ENCODE assay signal across 1 cellular context in the genomic region with DNA sequence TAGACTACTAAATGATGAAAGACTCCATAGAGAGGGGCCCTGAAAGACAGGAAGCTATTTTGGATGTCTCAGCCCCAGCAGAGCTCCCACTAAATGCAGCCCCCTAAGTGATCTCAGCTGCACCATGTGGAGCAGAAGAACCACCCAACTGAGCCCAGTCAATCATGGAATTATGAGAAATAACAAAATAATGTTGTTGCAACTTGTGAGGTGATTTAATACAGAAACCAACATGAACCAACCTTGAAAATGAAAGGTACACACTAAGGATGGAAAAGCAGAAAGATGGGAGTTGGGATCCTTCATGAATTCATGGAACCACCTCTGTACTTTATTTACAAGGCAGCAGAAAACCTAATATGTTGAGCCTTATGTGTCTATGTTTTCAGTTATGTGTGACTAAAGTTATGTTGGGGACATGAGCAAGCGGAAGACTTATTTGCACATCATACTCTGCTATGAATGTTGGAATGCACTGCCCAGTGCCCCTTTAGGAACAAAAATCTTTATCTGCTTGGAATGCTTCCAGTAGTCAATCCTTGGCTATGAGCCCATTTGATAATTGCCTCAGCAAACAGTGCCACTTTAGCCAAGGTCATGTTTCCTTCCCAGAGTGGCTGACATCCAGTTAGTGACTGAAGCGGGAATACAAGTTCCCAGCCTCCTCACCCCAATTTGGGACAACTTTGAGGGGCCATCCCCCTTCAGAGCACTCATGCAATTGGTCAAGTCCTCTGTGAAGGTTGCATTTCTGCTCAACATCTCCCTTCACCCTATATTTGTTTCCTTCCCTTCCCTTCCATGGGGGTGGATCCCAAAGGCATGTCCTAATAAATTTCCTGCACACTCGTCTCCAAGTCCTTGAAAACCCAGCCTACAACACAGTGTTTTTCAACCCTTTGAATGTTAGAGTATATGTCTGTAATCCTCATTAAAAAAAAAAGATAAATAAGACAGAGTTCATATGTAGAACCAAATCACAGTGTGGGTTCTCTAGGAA.
TF ChIP-seq lines count a peak whose summit lies in the region.

No MANE protein-coding gene starts in this region.

TF ChIP-seq in HepG2, 621 proteins besides CTCF, POLR2A, EP300 and RAD21 (continued from another document and continues in another):
- TF ChIP-seq PRDM15 (CRISPR knock-in tag; IDR thresholded peaks at IDR 0.05), result no peak
- TF ChIP-seq ZNF883 (CRISPR knock-in tag; IDR thresholded peaks at IDR 0.05; ENCODE audit: not compliant biosample characterization), result no peak
- no peak for TF ChIP-seq ZNF672 (CRISPR knock-in tag; IDR thresholded peaks at IDR 0.05)
- peak; percentile 98 for TF ChIP-seq AHDC1 (CRISPR knock-in tag; IDR thresholded peaks at IDR 0.05; ENCODE audit: borderline replicate concordance)
- TF ChIP-seq RBFOX2 (IDR thresholded peaks at IDR 0.05; ENCODE audit: low read depth, low read length), result peak; percentile 47; the same call in 1 of the 2 replicates
- peak; percentile 61; the same call in 1 of the 2 replicates for TF ChIP-seq ZBTB21 (CRISPR knock-in tag; IDR thresholded peaks at IDR 0.05)
- TF ChIP-seq, protein P1, sequence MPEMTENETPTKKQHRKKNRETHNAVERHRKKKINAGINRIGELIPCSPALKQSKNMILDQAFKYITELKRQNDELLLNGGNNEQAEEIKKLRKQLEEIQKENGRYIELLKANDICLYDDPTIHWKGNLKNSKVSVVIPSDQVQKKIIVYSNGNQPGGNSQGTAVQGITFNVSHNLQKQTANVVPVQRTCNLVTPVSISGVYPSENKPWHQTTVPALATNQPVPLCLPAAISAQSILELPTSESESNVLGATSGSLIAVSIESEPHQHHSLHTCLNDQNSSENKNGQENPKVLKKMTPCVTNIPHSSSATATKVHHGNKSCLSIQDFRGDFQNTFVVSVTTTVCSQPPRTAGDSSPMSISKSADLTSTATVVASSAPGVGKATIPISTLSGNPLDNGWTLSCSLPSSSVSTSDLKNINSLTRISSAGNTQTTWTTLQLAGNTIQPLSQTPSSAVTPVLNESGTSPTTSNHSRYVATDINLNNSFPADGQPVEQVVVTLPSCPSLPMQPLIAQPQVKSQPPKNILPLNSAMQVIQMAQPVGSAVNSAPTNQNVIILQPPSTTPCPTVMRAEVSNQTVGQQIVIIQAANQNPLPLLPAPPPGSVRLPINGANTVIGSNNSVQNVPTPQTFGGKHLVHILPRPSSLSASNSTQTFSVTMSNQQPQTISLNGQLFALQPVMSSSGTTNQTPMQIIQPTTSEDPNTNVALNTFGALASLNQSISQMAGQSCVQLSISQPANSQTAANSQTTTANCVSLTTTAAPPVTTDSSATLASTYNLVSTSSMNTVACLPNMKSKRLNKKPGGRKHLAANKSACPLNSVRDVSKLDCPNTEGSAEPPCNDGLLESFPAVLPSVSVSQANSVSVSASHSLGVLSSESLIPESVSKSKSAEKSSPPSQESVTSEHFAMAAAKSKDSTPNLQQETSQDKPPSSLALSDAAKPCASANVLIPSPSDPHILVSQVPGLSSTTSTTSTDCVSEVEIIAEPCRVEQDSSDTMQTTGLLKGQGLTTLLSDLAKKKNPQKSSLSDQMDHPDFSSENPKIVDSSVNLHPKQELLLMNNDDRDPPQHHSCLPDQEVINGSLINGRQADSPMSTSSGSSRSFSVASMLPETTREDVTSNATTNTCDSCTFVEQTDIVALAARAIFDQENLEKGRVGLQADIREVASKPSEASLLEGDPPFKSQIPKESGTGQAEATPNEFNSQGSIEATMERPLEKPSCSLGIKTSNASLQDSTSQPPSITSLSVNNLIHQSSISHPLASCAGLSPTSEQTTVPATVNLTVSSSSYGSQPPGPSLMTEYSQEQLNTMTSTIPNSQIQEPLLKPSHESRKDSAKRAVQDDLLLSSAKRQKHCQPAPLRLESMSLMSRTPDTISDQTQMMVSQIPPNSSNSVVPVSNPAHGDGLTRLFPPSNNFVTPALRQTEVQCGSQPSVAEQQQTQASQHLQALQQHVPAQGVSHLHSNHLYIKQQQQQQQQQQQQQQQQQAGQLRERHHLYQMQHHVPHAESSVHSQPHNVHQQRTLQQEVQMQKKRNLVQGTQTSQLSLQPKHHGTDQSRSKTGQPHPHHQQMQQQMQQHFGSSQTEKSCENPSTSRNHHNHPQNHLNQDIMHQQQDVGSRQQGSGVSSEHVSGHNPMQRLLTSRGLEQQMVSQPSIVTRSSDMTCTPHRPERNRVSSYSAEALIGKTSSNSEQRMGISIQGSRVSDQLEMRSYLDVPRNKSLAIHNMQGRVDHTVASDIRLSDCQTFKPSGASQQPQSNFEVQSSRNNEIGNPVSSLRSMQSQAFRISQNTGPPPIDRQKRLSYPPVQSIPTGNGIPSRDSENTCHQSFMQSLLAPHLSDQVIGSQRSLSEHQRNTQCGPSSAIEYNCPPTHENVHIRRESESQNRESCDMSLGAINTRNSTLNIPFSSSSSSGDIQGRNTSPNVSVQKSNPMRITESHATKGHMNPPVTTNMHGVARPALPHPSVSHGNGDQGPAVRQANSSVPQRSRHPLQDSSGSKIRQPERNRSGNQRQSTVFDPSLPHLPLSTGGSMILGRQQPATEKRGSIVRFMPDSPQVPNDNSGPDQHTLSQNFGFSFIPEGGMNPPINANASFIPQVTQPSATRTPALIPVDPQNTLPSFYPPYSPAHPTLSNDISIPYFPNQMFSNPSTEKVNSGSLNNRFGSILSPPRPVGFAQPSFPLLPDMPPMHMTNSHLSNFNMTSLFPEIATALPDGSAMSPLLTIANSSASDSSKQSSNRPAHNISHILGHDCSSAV (CRISPR knock-in tag; IDR thresholded peaks at IDR 0.05; ENCODE audit: borderline replicate concordance), result no peak
- no peak for TF ChIP-seq NBN (conservative IDR thresholded peaks at IDR 0.05)
- TF ChIP-seq FIP1L1 (IDR thresholded peaks at IDR 0.05; ENCODE audit: borderline replicate concordance, insufficient read depth, low read depth, low read length), result no peak
- TF ChIP-seq KMT2A (CRISPR knock-in tag; IDR thresholded peaks at IDR 0.05), result no peak; the same call in 1 of the 2 replicates
- TF ChIP-seq ZSCAN5A (CRISPR knock-in tag; IDR thresholded peaks at IDR 0.05; ENCODE audit: borderline replicate concordance), result no peak
- peak; percentile 99 for TF ChIP-seq SALL1 (CRISPR knock-in tag; IDR thresholded peaks at IDR 0.05)
- no peak for TF ChIP-seq ZNF33B (CRISPR knock-in tag; IDR thresholded peaks at IDR 0.05)
- TF ChIP-seq SP140L (CRISPR knock-in tag; IDR thresholded peaks at IDR 0.05; ENCODE audit: borderline replicate concordance), result no peak
- peak; percentile 80; the same call in 1 of the 2 replicates for TF ChIP-seq HNF1A (IDR thresholded peaks at IDR 0.05; ENCODE audit: low read depth)
- TF ChIP-seq HNF1A (CRISPR knock-in tag; IDR thresholded peaks at IDR 0.05; ENCODE audit: borderline replicate concordance), result peak; percentile 93
- TF ChIP-seq, protein P2, sequence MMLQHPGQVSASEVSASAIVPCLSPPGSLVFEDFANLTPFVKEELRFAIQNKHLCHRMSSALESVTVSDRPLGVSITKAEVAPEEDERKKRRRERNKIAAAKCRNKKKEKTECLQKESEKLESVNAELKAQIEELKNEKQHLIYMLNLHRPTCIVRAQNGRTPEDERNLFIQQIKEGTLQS (CRISPR knock-in tag; IDR thresholded peaks at IDR 0.05), result peak; percentile 87
- peak; percentile 71; the same call in 1 of the 2 replicates for TF ChIP-seq ZFP82 (CRISPR knock-in tag; IDR thresholded peaks at IDR 0.05; ENCODE audit: borderline replicate concordance)
- no peak for TF ChIP-seq ZNF841 (CRISPR knock-in tag; IDR thresholded peaks at IDR 0.05; ENCODE audit: borderline replicate concordance)
